In the genomic region with DNA sequence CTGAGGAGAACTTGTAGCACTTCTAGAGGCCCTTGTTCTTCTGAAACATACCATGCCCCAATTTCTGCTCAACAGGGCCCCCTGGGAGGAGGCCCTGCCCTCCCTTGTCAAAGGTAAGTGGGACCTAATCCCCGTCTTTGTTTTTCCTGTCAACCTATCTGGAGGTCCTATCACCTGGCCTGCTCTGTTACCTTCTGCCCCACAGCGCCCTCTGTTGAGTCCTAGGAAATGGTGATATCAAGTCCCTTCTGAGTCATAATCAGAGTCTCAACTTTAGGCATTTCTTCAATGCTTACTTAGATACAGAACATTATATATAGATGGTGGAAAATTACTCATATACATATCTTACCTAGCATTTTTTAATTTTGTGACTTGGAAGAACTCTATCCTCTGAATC, we compare ENCODE assay signal across 9 cellular contexts. TPM values are rescaled to one million over a fixed set of nuclear protein-coding genes. Genes with fewer than 3 reads are reported as not detected.
A peak's percentile ranks its signal among the peaks of the same experiment; 100 is the strongest.
DNase-seq lines count a peak whose midpoint lies in the region; ATAC-seq, FAIRE-seq and TF ChIP-seq lines count a peak whose summit lies in the region.
"Had no signal": no experiment of that assay in that cellular context is flagged by ENCODE, and none has a peak within 500 bp of the region (broad histone marks: within the 10 kb centered on the region; RNA-seq: fewer than 3 reads in every experiment).

No MANE protein-coding gene starts in this region.

- DNase-seq in COR-L47 (lab: John Stamatoyannopoulos, UW) (peak; percentile 1), GM12892 (ENCODE audit: insufficient read length) (peak; percentile 5), Karpas-422 (peak; percentile 88), foreskin keratinocyte (no peak), glomerular visceral epithelial cell (ENCODE audit: extremely low spot score) (no peak), mucosa of gallbladder (ENCODE audit: low spot score) (no peak), smooth muscle cell (lab: John Stamatoyannopoulos, UW; ENCODE audit: unreplicated experiment) (no peak)
- no peak for DNase-seq in activated T-helper 1 cell treated with anti-CD3 and anti-CD28 coated beads, Interleukin-12 subunit alpha, Interleukin-12 subunit beta, Interleukin-2, Interleukin-4 antibody, amounts not matched to agents 30 ng/mL and 10 ng/mL and 1 ng/mL, durations not matched to agents 14 hours and 24 hours and 36 hours (ENCODE audit: low spot score)
- DNase-seq: NCI-H510A had no signal

- no peaks in the 10 kb centered on the region for H3K9me3 Mint-ChIP-seq in activated T-helper 1 cell treated with anti-CD3 and anti-CD28 coated beads, Interleukin-12 subunit alpha, Interleukin-12 subunit beta, Interleukin-2, Interleukin-4 antibody, amounts not matched to agents 30 ng/mL and 10 ng/mL and 1 ng/mL, durations not matched to agents 14 hours and 24 hours and 36 hours

- H3K4me1 Mint-ChIP-seq in activated T-helper 1 cell treated with anti-CD3 and anti-CD28 coated beads, Interleukin-12 subunit alpha, Interleukin-12 subunit beta, Interleukin-2, Interleukin-4 antibody, amounts not matched to agents 30 ng/mL and 10 ng/mL and 1 ng/mL, durations not matched to agents 14 hours and 24 hours and 36 hours (ENCODE audit: low read depth), result no peaks in the 10 kb centered on the region

- WGBS in smooth muscle cell (ENCODE audit: low lambda C conversion rate), result 27% methylated on average over 2 of the region's 2 CpGs

- no peaks in the 10 kb centered on the region for H3F3A ChIP-seq in smooth muscle cell (ENCODE audit: low read depth)

- H3K79me2 ChIP-seq in Karpas-422 (ENCODE audit: low read length) (no peaks in the 10 kb centered on the region), smooth muscle cell (ENCODE audit: low read depth) (no peaks in the 10 kb centered on the region)

- H3K4me3 Mint-ChIP-seq in activated T-helper 1 cell treated with anti-CD3 and anti-CD28 coated beads, Interleukin-12 subunit alpha, Interleukin-12 subunit beta, Interleukin-2, Interleukin-4 antibody, amounts not matched to agents 30 ng/mL and 10 ng/mL and 1 ng/mL, durations not matched to agents 14 hours and 24 hours and 36 hours, result no peak overlapping the region

- H3K4me2 ChIP-seq in Karpas-422 (ENCODE audit: low read depth, low read length, poor library complexity, severe bottlenecking) (no peak overlapping the region), smooth muscle cell (no peak overlapping the region)

- no peak for TF ChIP-seq POLR2A in GM12892 (IDR thresholded peaks at IDR 0.05; ENCODE audit: low read depth, low read length)

- H3K9ac ChIP-seq in Karpas-422 (ENCODE audit: low read length), result no peak overlapping the region
- H3K9ac ChIP-seq in smooth muscle cell (ENCODE audit: low read depth), result no peak overlapping the region

- H3K27me3 ChIP-seq in Karpas-422 (ENCODE audit: low read length) (no peaks in the 10 kb centered on the region), foreskin keratinocyte (no peaks in the 10 kb centered on the region), smooth muscle cell (ENCODE audit: low read depth) (peaks cover 5% of the 10 kb centered on the region)

- H2AFZ ChIP-seq in Karpas-422 (ENCODE audit: low read length) (no peak overlapping the region), smooth muscle cell (ENCODE audit: low read depth) (no peak overlapping the region)

- no peak overlapping the region for H3K27ac Mint-ChIP-seq in activated T-helper 1 cell treated with anti-CD3 and anti-CD28 coated beads, Interleukin-12 subunit alpha, Interleukin-12 subunit beta, Interleukin-2, Interleukin-4 antibody, amounts not matched to agents 30 ng/mL and 10 ng/mL and 1 ng/mL, durations not matched to agents 14 hours and 24 hours and 36 hours

- H3K27ac ChIP-seq in Karpas-422 (ENCODE audit: low read length) (no peak overlapping the region), foreskin keratinocyte (no peak overlapping the region), smooth muscle cell (ENCODE audit: low read depth) (no peak overlapping the region)

- H3K9me2 ChIP-seq in Karpas-422 (replicated peaks; ENCODE audit: insufficient read depth, low read length), result no peaks in the 10 kb centered on the region

- H4K20me1 ChIP-seq in Karpas-422 (ENCODE audit: insufficient read depth, low read depth, low read length) (no peaks in the 10 kb centered on the region), smooth muscle cell (ENCODE audit: low read depth) (no peaks in the 10 kb centered on the region)

- intact Hi-C loops in activated T-helper 1 cell treated with anti-CD3 and anti-CD28 coated beads, Interleukin-12 subunit alpha, Interleukin-12 subunit beta, Interleukin-2, Interleukin-4 antibody, amounts not matched to agents 30 ng/mL and 10 ng/mL and 1 ng/mL, durations not matched to agents 14 hours and 24 hours and 36 hours (cut with micrococcal nuclease), result no loop called here

- peak; percentile 44 for TF ChIP-seq CTCF in foreskin keratinocyte (conservative IDR thresholded peaks at IDR 0.05)
- no peak for TF ChIP-seq CTCF in smooth muscle cell (IDR thresholded peaks at IDR 0.05; ENCODE audit: borderline replicate concordance, insufficient read depth, poor library complexity, severe bottlenecking)

- H3K4me3 ChIP-seq in Karpas-422 (ENCODE audit: low read length) (no peak overlapping the region), smooth muscle cell (no peak overlapping the region)

- H3K36me3 Mint-ChIP-seq in activated T-helper 1 cell treated with anti-CD3 and anti-CD28 coated beads, Interleukin-12 subunit alpha, Interleukin-12 subunit beta, Interleukin-2, Interleukin-4 antibody, amounts not matched to agents 30 ng/mL and 10 ng/mL and 1 ng/mL, durations not matched to agents 14 hours and 24 hours and 36 hours (ENCODE audit: low read depth), result no peaks in the 10 kb centered on the region

- no peak for ATAC-seq in foreskin keratinocyte

- no peaks in the 10 kb centered on the region for H3K36me3 ChIP-seq in Karpas-422 (ENCODE audit: insufficient read depth, low read length)
- H3K36me3 ChIP-seq in smooth muscle cell (ENCODE audit: low read depth), result no peaks in the 10 kb centered on the region

- FAIRE-seq in GM12892 (lab: Jason Lieb, UNC), result peak; percentile 54

- H3K27me3 Mint-ChIP-seq in activated T-helper 1 cell treated with anti-CD3 and anti-CD28 coated beads, Interleukin-12 subunit alpha, Interleukin-12 subunit beta, Interleukin-2, Interleukin-4 antibody, amounts not matched to agents 30 ng/mL and 10 ng/mL and 1 ng/mL, durations not matched to agents 14 hours and 24 hours and 36 hours (ENCODE audit: insufficient read depth), result peaks cover 3% of the 10 kb centered on the region

- H3K9me3 ChIP-seq in Karpas-422 (ENCODE audit: low read length), result no peaks in the 10 kb centered on the region
- no peaks in the 10 kb centered on the region for H3K9me3 ChIP-seq in smooth muscle cell (replicated peaks; ENCODE audit: low read depth)

- peaks cover 10% of the 10 kb centered on the region for H3K4me1 ChIP-seq in Karpas-422 (ENCODE audit: low read length)
- no peaks in the 10 kb centered on the region for H3K4me1 ChIP-seq in foreskin keratinocyte
- H3K4me1 ChIP-seq in smooth muscle cell (ENCODE audit: low read depth), result no peaks in the 10 kb centered on the region

RNA-seq across cellular contexts. Expression of gene FCRL4, which starts 28.2 kb away (rescaled TPM):
- polyA plus RNA-seq in GM12892 (2012; ENCODE audit: missing spikeins), result 0.66 TPM
- 0.11 TPM in 1 of 2 replicates, not detected in the other for total RNA-seq in Karpas-422 (2014; rRNA removed; shearing (Covaris generic); ENCODE audit: low replicate concordance)
- not detected in 2 replicates for total RNA-seq in foreskin keratinocyte
- not detected in 2 replicates for polyA plus RNA-seq in foreskin keratinocyte
- not detected for total RNA-seq in mucosa of gallbladder
- not detected in 2 replicates for total RNA-seq in smooth muscle cell
- not detected in 2 replicates for polyA plus RNA-seq in smooth muscle cell
- total RNA-seq in activated T-helper 1 cell treated with anti-CD3 and anti-CD28 coated beads, Interleukin-12 subunit alpha, Interleukin-12 subunit beta, Interleukin-2, Interleukin-4 antibody, amounts not matched to agents 30 ng/mL and 10 ng/mL and 1 ng/mL, durations not matched to agents 14 hours and 24 hours and 36 hours, result not detected in 2 replicates

Comparison
In these comparisons a context has a peak if more than half of its experiments do, and no peak if none do; other contexts are left out.
1. DNase-seq: peak in COR-L47 (single experiment), GM12892 (single experiment) and Karpas-422 (single experiment); none in foreskin keratinocyte (0 of 2), glomerular visceral epithelial cell (single experiment), mucosa of gallbladder (single experiment), smooth muscle cell (single experiment) and activated T-helper 1 cell treated with anti-CD3 and anti-CD28 coated beads, Interleukin-12 subunit alpha, Interleukin-12 subunit beta, Interleukin-2, Interleukin-4 antibody, amounts not matched to agents 30 ng/mL and 10 ng/mL and 1 ng/mL, durations not matched to agents 14 hours and 24 hours and 36 hours (single experiment).